5 cellular contexts compared by ENCODE assay signal in the genomic region with DNA sequence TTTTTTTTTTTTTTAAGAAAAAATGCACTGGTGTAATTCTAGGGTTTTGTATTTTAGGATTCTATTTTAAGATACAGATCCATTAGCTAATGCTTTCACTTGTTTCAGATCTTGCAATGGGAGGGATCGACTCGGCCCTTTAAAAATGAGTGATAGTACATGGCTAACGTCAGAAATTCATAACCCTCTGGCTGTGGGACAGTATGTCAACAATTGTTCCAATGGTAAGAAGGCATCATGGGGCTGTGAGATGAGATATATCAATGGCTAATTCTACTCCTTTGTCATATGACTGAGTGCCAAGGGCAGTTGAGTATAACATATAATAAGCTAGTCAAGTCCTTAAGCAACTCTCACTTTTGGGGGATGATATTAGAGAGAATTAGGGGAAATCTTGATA.
"Had no signal": no experiment of that assay in that cellular context is flagged by ENCODE, and none has a peak within 500 bp of the region (broad histone marks: within the 10 kb centered on the region; RNA-seq: fewer than 3 reads in every experiment).

No MANE protein-coding gene starts in this region.

- DNase-seq: IMR-90, KBM-7 had no signal

- ATAC-seq: HepG2, K562 had no signal

- H3K27me3 Mint-ChIP-seq: IgD-negative memory B cell had no signal

- H3K4me3 Mint-ChIP-seq: IgD-negative memory B cell had no signal

- H3K36me3 Mint-ChIP-seq: IgD-negative memory B cell had no signal

- H3K27ac Mint-ChIP-seq: IgD-negative memory B cell had no signal

- H3K9me3 Mint-ChIP-seq: IgD-negative memory B cell had no signal
